In genomic region chr6:121884056-121884455, GRCh38 we compare ENCODE assay signal across 17 cellular contexts.
"Had no signal": no experiment of that assay in that cellular context is flagged by ENCODE, and none has a peak within 500 bp of the region (broad histone marks: within the 10 kb centered on the region; RNA-seq: fewer than 3 reads in every experiment).

No MANE protein-coding gene starts in this region.

- H3K9me3 ChIP-seq: adrenal gland, heart right ventricle, mucosa of descending colon, transverse colon had no signal

- H3K4me1 ChIP-seq: adrenal gland, transverse colon had no signal

- ATAC-seq: activated naive CD4-positive, alpha-beta T cell treated with anti-CD3 and anti-CD28 coated beads, Interleukin-2, amount 50 U/mL, for 72 hours; activated T-helper 17 cell treated with anti-CD3 and anti-CD28 coated beads, Interleukin-2, amount 50 U/mL, for 72 hours; heart right ventricle; left colon; mucosa of descending colon; sciatic nerve; stimulated activated naive B cell treated with anti-CD40 and anti-IgM and Interleukin-4, amounts not matched to agents 10 μg/mL and 1 μg/mL and 100 μg/mL, for 72 hours; WTC11 had no signal

- H3K4me3 Mint-ChIP-seq: activated T-helper 17 cell treated with anti-CD3 and anti-CD28 coated beads, Interleukin-2, amount 50 U/mL, for 72 hours; nephron progenitor cell; stimulated activated naive B cell treated with anti-CD40 and anti-IgM and Interleukin-4, amounts not matched to agents 10 μg/mL and 1 μg/mL and 100 μg/mL, for 72 hours; WTC11 had no signal

- H3K36me3 Mint-ChIP-seq: activated naive CD4-positive, alpha-beta T cell treated with anti-CD3 and anti-CD28 coated beads, Interleukin-2, amount 50 U/mL, for 72 hours; stimulated activated naive B cell treated with anti-CD40 and anti-IgM and Interleukin-4, amounts not matched to agents 10 μg/mL and 1 μg/mL and 100 μg/mL, for 72 hours; WTC11 had no signal

- H3K27ac ChIP-seq: adrenal gland, heart right ventricle, transverse colon had no signal

- H3K27me3 Mint-ChIP-seq: activated T-helper 17 cell treated with anti-CD3 and anti-CD28 coated beads, Interleukin-2, amount 50 U/mL, for 72 hours; stimulated activated naive B cell treated with anti-CD40 and anti-IgM and Interleukin-4, amounts not matched to agents 10 μg/mL and 1 μg/mL and 100 μg/mL, for 72 hours had no signal

- H3K27ac Mint-ChIP-seq: activated naive CD4-positive, alpha-beta T cell treated with anti-CD3 and anti-CD28 coated beads, Interleukin-2, amount 50 U/mL, for 72 hours; activated T-helper 17 cell treated with anti-CD3 and anti-CD28 coated beads, Interleukin-2, amount 50 U/mL, for 72 hours; nephron progenitor cell; stimulated activated naive B cell treated with anti-CD40 and anti-IgM and Interleukin-4, amounts not matched to agents 10 μg/mL and 1 μg/mL and 100 μg/mL, for 72 hours; WTC11 had no signal

- DNase-seq: activated T-cell treated with anti-CD3 and anti-CD28 coated beads, Interleukin-2, amount 50 U/mL, for 1 hour; adrenal gland; heart right ventricle; left colon; mesendoderm; mucosa of descending colon; nephron progenitor cell; posterior cingulate gyrus; stimulated activated CD4-positive, alpha-beta T cell treated with anti-CD3 and anti-CD28 coated beads, Interleukin-2, amount 100 ng/mL, for 48 hours; stimulated activated CD8-positive, alpha-beta memory T cell treated with anti-CD3 and anti-CD28 coated beads, Interleukin-4, amount 100 ng/mL, for 48 hours; stimulated activated naive B cell treated with anti-CD40 and anti-IgM and Interleukin-4, amounts not matched to agents 10 μg/mL and 1 μg/mL and 100 μg/mL, for 72 hours; T-helper 1 cell; transverse colon had no signal

- H3K4me3 ChIP-seq: adrenal gland, heart right ventricle, mucosa of descending colon, transverse colon had no signal

- H3K27me3 ChIP-seq: adrenal gland, heart right ventricle, transverse colon had no signal

- H3K36me3 ChIP-seq: adrenal gland, heart right ventricle, transverse colon had no signal

- H3K4me1 Mint-ChIP-seq: activated T-helper 17 cell treated with anti-CD3 and anti-CD28 coated beads, Interleukin-2, amount 50 U/mL, for 72 hours; nephron progenitor cell; stimulated activated naive B cell treated with anti-CD40 and anti-IgM and Interleukin-4, amounts not matched to agents 10 μg/mL and 1 μg/mL and 100 μg/mL, for 72 hours had no signal

- H3K9me3 Mint-ChIP-seq: activated naive CD4-positive, alpha-beta T cell treated with anti-CD3 and anti-CD28 coated beads, Interleukin-2, amount 50 U/mL, for 72 hours; activated T-helper 17 cell treated with anti-CD3 and anti-CD28 coated beads, Interleukin-2, amount 50 U/mL, for 72 hours; nephron progenitor cell; stimulated activated naive B cell treated with anti-CD40 and anti-IgM and Interleukin-4, amounts not matched to agents 10 μg/mL and 1 μg/mL and 100 μg/mL, for 72 hours had no signal
